Comparison of ENCODE assay signal across 16 cellular contexts in genomic region chr3:100003609-100004503, GRCh38.
A peak's percentile ranks its signal among the peaks of the same experiment; 100 is the strongest.
DNase-seq lines count a peak whose midpoint lies in the region; ATAC-seq and TF ChIP-seq lines count a peak whose summit lies in the region.
"Had no signal": no experiment of that assay in that cellular context is flagged by ENCODE, and none has a peak within 500 bp of the region (broad histone marks: within the 10 kb centered on the region; RNA-seq: fewer than 3 reads in every experiment).

No MANE protein-coding gene starts in this region.

- POLR2A ChIA-PET in Panc1 (lab: Charles Lee) = no interaction called here

- H3K4me1 ChIP-seq in Panc1 (ENCODE audit: control insufficient read depth, insufficient read depth, low read length) = peaks cover 23% of the 10 kb centered on the region
- peaks cover 21% of the 10 kb centered on the region for H3K4me1 ChIP-seq in mucosa of descending colon (ENCODE audit: low read depth)

- no peak for TF ChIP-seq CTCF in Panc1 (IDR thresholded peaks at IDR 0.05)
- TF ChIP-seq CTCF in mucosa of descending colon (IDR thresholded peaks at IDR 0.05) = no peak
- no peak for TF ChIP-seq CTCF in WERI-Rb-1 (IDR thresholded peaks at IDR 0.05; ENCODE audit: low read depth, low read length)

- BruUV-seq in Panc1 (replicated peaks; lab: Mats Ljungman, UMichigan) = no TSS peak

- in situ Hi-C loops in Panc1 (cut with HindIII; ENCODE audit: low pct_unique_long_range_greater_than_20kb, low sequenced_read_pairs) = no loop called here

- intact Hi-C loops in Panc1 (cut with micrococcal nuclease; ENCODE audit: unreplicated experiment) (no loop called here), mucosa of descending colon (cut with DNase I, micrococcal nuclease) (no loop called here), left cardiac atrium (cut with DNase I) (no loop called here)

- H3K4me3 ChIP-seq in Panc1 (ENCODE audit: low read depth in 2 of 2, low read length in 2 of 2) (no peak overlapping the region), mucosa of descending colon (no peak overlapping the region), WERI-Rb-1 (ENCODE audit: low read depth, low read length) (no peak overlapping the region)
- H3K4me3 ChIP-seq: cardiac muscle cell, pancreas had no signal

- H3K36me3 ChIP-seq in Panc1 (ENCODE audit: control insufficient read depth, insufficient read depth, low read length) = no peaks in the 10 kb centered on the region
- H3K36me3 ChIP-seq in mucosa of descending colon (ENCODE audit: low read depth) = no peaks in the 10 kb centered on the region
- H3K36me3 ChIP-seq in WERI-Rb-1 = no peaks in the 10 kb centered on the region
- H3K36me3 ChIP-seq: cardiac muscle cell, pancreas had no signal

- H3K27ac ChIP-seq in Panc1 (ENCODE audit: low read length) = peak overlapping the region; percentile 13; the same call in 1 of the 2 replicates
- no peak overlapping the region for H3K27ac ChIP-seq in WERI-Rb-1
- H3K27ac ChIP-seq: cardiac muscle cell, HL-60, KMS-11 had no signal

- H3K9me3 ChIP-seq in Panc1 (ENCODE audit: control insufficient read depth, insufficient read depth, low read depth, low read length) (no peaks in the 10 kb centered on the region), mucosa of descending colon (no peaks in the 10 kb centered on the region), WERI-Rb-1 (ENCODE audit: severe bottlenecking) (no peaks in the 10 kb centered on the region)
- H3K9me3 ChIP-seq: pancreas had no signal

- H3K27me3 ChIP-seq in Panc1 (ENCODE audit: control insufficient read depth, insufficient read depth, low read length) = no peaks in the 10 kb centered on the region
- H3K27me3 ChIP-seq in WERI-Rb-1 (ENCODE audit: insufficient read depth, low read depth, severe bottlenecking) = no peaks in the 10 kb centered on the region
- H3K27me3 ChIP-seq: cardiac muscle cell, pancreas had no signal

- peak; percentile 62 for ATAC-seq in GM18907 (IDR thresholded peaks at IDR 0.05; ENCODE audit: unreplicated experiment)
- no peak for ATAC-seq in Panc1
- peak; percentile 32 for ATAC-seq in mucosa of descending colon
- no peak for ATAC-seq in HG02840 (IDR thresholded peaks at IDR 0.05; ENCODE audit: low FRiP score, unreplicated experiment)
- no peak for ATAC-seq in HG03139 (IDR thresholded peaks at IDR 0.05; ENCODE audit: unreplicated experiment)
- ATAC-seq in left cardiac atrium = no peak

- CTCF ChIA-PET in Panc1 (lab: Charles Lee) = no interaction called here

- DNase-seq in DMS153 treated with DMSO at 0.1 percent for 48 hours (lab: John Stamatoyannopoulos, UW; ENCODE audit: unreplicated experiment) = peak; percentile 45
- no peak for DNase-seq in Panc1 (ENCODE audit: low read depth, low spot score)
- no peak for DNase-seq in mucosa of descending colon
- DNase-seq in WERI-Rb-1 = no peak
- DNase-seq in left cardiac atrium = no peak
- DNase-seq: activated naive CD4-positive, alpha-beta T cell treated with anti-CD3 and anti-CD28 coated beads, Interleukin-2, amount 50 U/mL, for 16 hours; immature natural killer cell; NCI-H1694 treated with DMSO at 0.1 percent for 48 hours; stimulated activated CD4-positive, alpha-beta T cell treated with anti-CD3 and anti-CD28 coated beads, Interleukin-12 subunit alpha, Interleukin-12 subunit beta, amount 100 ng/mL, for 4 hours had no signal

Comparison
In these comparisons a context has a peak if more than half of its experiments do, and no peak if none do; other contexts are left out.
1. ATAC-seq: peak in GM18907 (single experiment) and mucosa of descending colon (single experiment); none in Panc1 (single experiment), HG02840 (single experiment), HG03139 (single experiment) and left cardiac atrium (0 of 2).